Comparison of ENCODE assay signal across 23 cellular contexts in genomic region chrX:11438767-11439166, GRCh38.
DNase-seq lines count a peak whose midpoint lies in the region; ATAC-seq, FAIRE-seq and TF ChIP-seq lines count a peak whose summit lies in the region.
"Had no signal": no experiment of that assay in that cellular context is flagged by ENCODE, and none has a peak within 500 bp of the region (broad histone marks: within the 10 kb centered on the region; RNA-seq: fewer than 3 reads in every experiment).

No MANE protein-coding gene starts in this region.

- H3K27me3 ChIP-seq in SJCRH30 (no peaks in the 10 kb centered on the region), pancreas (no peaks in the 10 kb centered on the region), vagina (no peaks in the 10 kb centered on the region), small intestine (ENCODE audit: control insufficient read depth in 2 of 2, insufficient read depth in 2 of 2, low read length in 2 of 2) (no peaks in the 10 kb centered on the region)
- H3K27me3 ChIP-seq: ovary, upper lobe of right lung had no signal

- no peak for ATAC-seq in pancreas
- ATAC-seq: esophagus mucosa; HCT116; stimulated activated effector memory CD8-positive, alpha-beta T cell treated with anti-CD3 and anti-CD28 coated beads, Interleukin-12 subunit alpha, Interleukin-12 subunit beta, amount 100 ng/mL, for 72 hours; upper lobe of right lung had no signal

- 39 to 44% methylated on average over 4 of the region's 4 CpGs for WGBS in pancreas, 2 donors
- WGBS in small intestine, 3 donors, result 55 to 80% (median 62%) methylated on average over 4 of the region's 4 CpGs

- TF ChIP-seq CTCF in AG10803 (conservative IDR thresholded peaks at IDR 0.05; ENCODE audit: low read length), result no peak
- TF ChIP-seq CTCF in fibroblast of mammary gland (conservative IDR thresholded peaks at IDR 0.05; ENCODE audit: control insufficient read depth, insufficient read depth, low read depth, low read length), result no peak
- TF ChIP-seq CTCF in pancreas (IDR thresholded peaks at IDR 0.05), result no peak
- no peak for TF ChIP-seq CTCF in vagina (IDR thresholded peaks at IDR 0.05)

- TF ChIP-seq POLR2A in vagina (IDR thresholded peaks at IDR 0.05), result no peak

- H3K36me3 ChIP-seq in SJCRH30 (no peaks in the 10 kb centered on the region), pancreas (no peaks in the 10 kb centered on the region), vagina (no peaks in the 10 kb centered on the region), small intestine (ENCODE audit: control insufficient read depth in 2 of 2, insufficient read depth in 2 of 2, low read length in 2 of 2) (no peaks in the 10 kb centered on the region)
- H3K36me3 ChIP-seq: breast epithelium, lower lobe of right lung, ovary, spleen, upper lobe of right lung had no signal

- H3K27ac ChIP-seq in SJCRH30 (peak overlapping the region; percentile 78), pancreas (no peak overlapping the region), vagina (no peak overlapping the region), small intestine (ENCODE audit: low read depth in 1 of 2, low read length in 1 of 2) (no peak overlapping the region)
- H3K27ac ChIP-seq: lower lobe of right lung, spleen, upper lobe of right lung had no signal

- peaks cover 40% of the 10 kb centered on the region for H3K4me1 ChIP-seq in SJCRH30
- H3K4me1 ChIP-seq in pancreas, result no peaks in the 10 kb centered on the region
- H3K4me1 ChIP-seq in vagina, result no peaks in the 10 kb centered on the region
- H3K4me1 ChIP-seq in small intestine (ENCODE audit: control insufficient read depth in 2 of 2, insufficient read depth in 1 of 2, low read depth in 1 of 2, low read length in 1 of 2), result no peaks in the 10 kb centered on the region
- H3K4me1 ChIP-seq: breast epithelium, lower lobe of right lung, spleen, upper lobe of right lung had no signal

- FAIRE-seq in pancreas (lab: Jason Lieb, UNC) (peak; percentile 23), small intestine (lab: Jason Lieb, UNC) (no peak)
- FAIRE-seq: GM19239, RCC 7860 had no signal

- peak; percentile 72 for DNase-seq in AG10803 (ENCODE audit: low read depth)
- DNase-seq in SJCRH30, result peak in 1 of 2 experiments; percentile 14
- peak; percentile 75 for DNase-seq in fibroblast of mammary gland (ENCODE audit: low read depth)
- DNase-seq in pancreas, result no peak
- no peak for DNase-seq in activated CD8-positive, alpha-beta memory T cell treated with anti-CD3 and anti-CD28 coated beads for 24 hours
- DNase-seq in vagina (ENCODE audit: extremely low spot score in 2 of 2), result no peak
- DNase-seq in NCI-H1930 (lab: John Stamatoyannopoulos, UW), result no peak
- no peak for DNase-seq in small intestine
- DNase-seq: activated T-cell treated with anti-CD3 and anti-CD28 coated beads, Interleukin-2, amount 50 U/mL, for 48 hours; CD4-positive, alpha-beta T cell; DMS53; lower lobe of right lung; NCI-H1417 treated with DMSO at 0.1 percent for 48 hours; ovary; spleen; SW 1271; upper lobe of right lung had no signal

- intact Hi-C loops in pancreas (cut with DNase I), result no loop called here
- intact Hi-C loops in vagina (cut with DNase I), result no loop called here

- H3K4me3 ChIP-seq in AG10803 (ENCODE audit: low read length), result no peak overlapping the region
- peak overlapping the region; percentile 59 for H3K4me3 ChIP-seq in SJCRH30
- no peak overlapping the region for H3K4me3 ChIP-seq in fibroblast of mammary gland (ENCODE audit: control insufficient read depth, low read depth, low read length)
- no peak overlapping the region for H3K4me3 ChIP-seq in pancreas
- H3K4me3 ChIP-seq in vagina, result no peak overlapping the region
- no peak overlapping the region for H3K4me3 ChIP-seq in small intestine (ENCODE audit: low read depth in 1 of 2, low read length in 2 of 2)
- H3K4me3 ChIP-seq: breast epithelium, lower lobe of right lung, ovary, spleen, upper lobe of right lung had no signal

- H3K9me3 ChIP-seq in SJCRH30 (replicated peaks), result no peaks in the 10 kb centered on the region
- no peaks in the 10 kb centered on the region for H3K9me3 ChIP-seq in pancreas
- H3K9me3 ChIP-seq in vagina, result no peaks in the 10 kb centered on the region
- no peaks in the 10 kb centered on the region for H3K9me3 ChIP-seq in small intestine (ENCODE audit: control insufficient read depth, low read depth)
- H3K9me3 ChIP-seq: breast epithelium, lower lobe of right lung, ovary, spleen, upper lobe of right lung had no signal

Comparison
In these comparisons a context has a peak if more than half of its experiments do, and no peak if none do; other contexts are left out.
1. DNase-seq: peak in AG10803 (single experiment) and fibroblast of mammary gland (single experiment); none in pancreas (0 of 6), activated CD8-positive, alpha-beta memory T cell treated with anti-CD3 and anti-CD28 coated beads for 24 hours (single experiment), vagina (0 of 2), NCI-H1930 (0 of 2) and small intestine (single experiment).